13 cellular contexts compared by ENCODE assay signal in genomic region chr16:50272687-50273381, GRCh38. TPM values are rescaled to one million over a fixed set of nuclear protein-coding genes. Genes with fewer than 3 reads are reported as not detected.
DNase-seq lines count a peak whose midpoint lies in the region; ATAC-seq and TF ChIP-seq lines count a peak whose summit lies in the region.
"Had no signal": no experiment of that assay in that cellular context is flagged by ENCODE, and none has a peak within 500 bp of the region (broad histone marks: within the 10 kb centered on the region; RNA-seq: fewer than 3 reads in every experiment).

No MANE protein-coding gene starts in this region.

- H3K4me1 ChIP-seq in RWPE2 (ENCODE audit: insufficient read depth, poor library complexity, severe bottlenecking) (no peaks in the 10 kb centered on the region), HAP-1 (peaks cover 2% of the 10 kb centered on the region)
- H3K4me1 ChIP-seq: testis had no signal

- in situ Hi-C loops in HAP-1 (cut with MboI; ENCODE audit: low sequenced_read_pairs), result no loop called here

- peaks cover 91% of the 10 kb centered on the region for H3K4me1 Mint-ChIP-seq in activated naive CD4-positive, alpha-beta T cell treated with anti-CD3 and anti-CD28 coated beads for 36 hours (ENCODE audit: low read depth)
- H3K4me1 Mint-ChIP-seq in dendritic cell treated with granulocyte-macrophage colony-stimulating factor and Interleukin-4, amounts not matched to agents 40 ng/mL and 50 ng/mL, for 4 days (ENCODE audit: low read depth), result peaks cover 90% of the 10 kb centered on the region
- peaks cover 93% of the 10 kb centered on the region for H3K4me1 Mint-ChIP-seq in stimulated activated effector memory CD8-positive, alpha-beta T cell treated with anti-CD3 and anti-CD28 coated beads, Interleukin-12 subunit alpha, Interleukin-12 subunit beta, amount 100 ng/mL, for 72 hours

- H3K27me3 Mint-ChIP-seq in activated naive CD4-positive, alpha-beta T cell treated with anti-CD3 and anti-CD28 coated beads for 36 hours (ENCODE audit: low read depth), result no peaks in the 10 kb centered on the region
- no peaks in the 10 kb centered on the region for H3K27me3 Mint-ChIP-seq in dendritic cell treated with granulocyte-macrophage colony-stimulating factor and Interleukin-4, amounts not matched to agents 40 ng/mL and 50 ng/mL, for 4 days

- intact Hi-C loops in activated naive CD4-positive, alpha-beta T cell treated with anti-CD3 and anti-CD28 coated beads for 36 hours (cut with micrococcal nuclease), result no loop called here
- intact Hi-C loops in dendritic cell treated with granulocyte-macrophage colony-stimulating factor and Interleukin-4, amounts not matched to agents 40 ng/mL and 50 ng/mL, for 4 days (cut with micrococcal nuclease), result no loop called here

- H3K36me3 ChIP-seq in RWPE2 (ENCODE audit: low read depth) (no peaks in the 10 kb centered on the region), HAP-1 (replicated peaks) (no peaks in the 10 kb centered on the region)

- H3K27ac ChIP-seq in RWPE2 (ENCODE audit: poor library complexity, severe bottlenecking), result no peak overlapping the region
- H3K27ac ChIP-seq: testis had no signal

- H3K4me3 Mint-ChIP-seq in activated naive CD4-positive, alpha-beta T cell treated with anti-CD3 and anti-CD28 coated beads for 36 hours, result no peak overlapping the region
- peak overlapping the region; percentile 17 for H3K4me3 Mint-ChIP-seq in dendritic cell treated with granulocyte-macrophage colony-stimulating factor and Interleukin-4, amounts not matched to agents 40 ng/mL and 50 ng/mL, for 4 days
- peak overlapping the region; percentile 97 for H3K4me3 Mint-ChIP-seq in stimulated activated effector memory CD8-positive, alpha-beta T cell treated with anti-CD3 and anti-CD28 coated beads, Interleukin-12 subunit alpha, Interleukin-12 subunit beta, amount 100 ng/mL, for 72 hours
- H3K4me3 Mint-ChIP-seq: HFFc6 had no signal

- no peak for ATAC-seq in RWPE2 (ENCODE audit: low read depth)
- no peak for ATAC-seq in stimulated activated effector memory CD8-positive, alpha-beta T cell treated with anti-CD3 and anti-CD28 coated beads, Interleukin-12 subunit alpha, Interleukin-12 subunit beta, amount 100 ng/mL, for 72 hours

- H3K27me3 ChIP-seq in RWPE2 (ENCODE audit: insufficient read depth, poor library complexity, severe bottlenecking) (no peaks in the 10 kb centered on the region), HAP-1 (ENCODE audit: low read depth) (no peaks in the 10 kb centered on the region)
- H3K27me3 ChIP-seq: testis had no signal

- peaks cover 1% of the 10 kb centered on the region for H3K9me3 Mint-ChIP-seq in activated naive CD4-positive, alpha-beta T cell treated with anti-CD3 and anti-CD28 coated beads for 36 hours
- H3K9me3 Mint-ChIP-seq in dendritic cell treated with granulocyte-macrophage colony-stimulating factor and Interleukin-4, amounts not matched to agents 40 ng/mL and 50 ng/mL, for 4 days, result no peaks in the 10 kb centered on the region
- no peaks in the 10 kb centered on the region for H3K9me3 Mint-ChIP-seq in stimulated activated effector memory CD8-positive, alpha-beta T cell treated with anti-CD3 and anti-CD28 coated beads, Interleukin-12 subunit alpha, Interleukin-12 subunit beta, amount 100 ng/mL, for 72 hours
- H3K9me3 Mint-ChIP-seq: HFFc6 had no signal

- H3K4me3 ChIP-seq in RWPE2 (ENCODE audit: severe bottlenecking), result no peak overlapping the region
- H3K4me3 ChIP-seq in HAP-1, result no peak overlapping the region
- H3K4me3 ChIP-seq: smooth muscle cell, testis had no signal

- H3K9me3 ChIP-seq in RWPE2 (ENCODE audit: severe bottlenecking) (no peaks in the 10 kb centered on the region), HAP-1 (no peaks in the 10 kb centered on the region)
- H3K9me3 ChIP-seq: testis had no signal

- H3K27ac Mint-ChIP-seq in activated naive CD4-positive, alpha-beta T cell treated with anti-CD3 and anti-CD28 coated beads for 36 hours, result peak overlapping the region; percentile 99
- H3K27ac Mint-ChIP-seq in dendritic cell treated with granulocyte-macrophage colony-stimulating factor and Interleukin-4, amounts not matched to agents 40 ng/mL and 50 ng/mL, for 4 days, result peak overlapping the region; percentile 90
- peak overlapping the region; percentile 100 for H3K27ac Mint-ChIP-seq in stimulated activated effector memory CD8-positive, alpha-beta T cell treated with anti-CD3 and anti-CD28 coated beads, Interleukin-12 subunit alpha, Interleukin-12 subunit beta, amount 100 ng/mL, for 72 hours
- H3K27ac Mint-ChIP-seq: HFFc6 had no signal

- CTCF ChIA-PET in activated naive CD4-positive, alpha-beta T cell treated with anti-CD3 and anti-CD28 coated beads for 36 hours (lab: Charles Lee), result interaction anchor here (0.8 to 3.7 kb wide), 8 partner anchors 7 to 248 kb away, joined by 3 to 30 read pairs (median 5); partner anchors contain the start of genes ADCY7 and CNEP1R1

- DNase-seq in activated naive CD4-positive, alpha-beta T cell treated with anti-CD3 and anti-CD28 coated beads for 36 hours, result no peak
- DNase-seq in activated naive CD4-positive, alpha-beta T cell (lab: John Stamatoyannopoulos, UW), result no peak
- peak; percentile 35 for DNase-seq in RWPE2 (ENCODE audit: low spot score)
- DNase-seq in stimulated activated effector memory CD8-positive, alpha-beta T cell treated with anti-CD3 and anti-CD28 coated beads, Interleukin-12 subunit alpha, Interleukin-12 subunit beta, amount 100 ng/mL, for 72 hours (ENCODE audit: low spot score in 2 of 2), result no peak
- DNase-seq in HAP-1 (ENCODE audit: low spot score in 2 of 2), result no peak
- DNase-seq in DMS79 (lab: John Stamatoyannopoulos, UW), result no peak
- DNase-seq in COLO829 (ENCODE audit: low spot score), result no peak
- DNase-seq: HFFc6, NCI-H2029, SHP77 treated with DMSO at 0.1 percent for 48 hours, testis had no signal

- H3K36me3 Mint-ChIP-seq in activated naive CD4-positive, alpha-beta T cell treated with anti-CD3 and anti-CD28 coated beads for 36 hours (ENCODE audit: low read depth), result peaks cover 12% of the 10 kb centered on the region
- H3K36me3 Mint-ChIP-seq in dendritic cell treated with granulocyte-macrophage colony-stimulating factor and Interleukin-4, amounts not matched to agents 40 ng/mL and 50 ng/mL, for 4 days (ENCODE audit: low read depth), result peaks cover 84% of the 10 kb centered on the region
- peaks cover 36% of the 10 kb centered on the region for H3K36me3 Mint-ChIP-seq in stimulated activated effector memory CD8-positive, alpha-beta T cell treated with anti-CD3 and anti-CD28 coated beads, Interleukin-12 subunit alpha, Interleukin-12 subunit beta, amount 100 ng/mL, for 72 hours

- TF ChIP-seq CTCF in RWPE2 (IDR thresholded peaks at IDR 0.05; ENCODE audit: poor library complexity, severe bottlenecking), result no peak

RNA-seq across cellular contexts. Expression of gene ADCY7, which starts 6.5 kb away (rescaled TPM):
- total RNA-seq in activated naive CD4-positive, alpha-beta T cell treated with anti-CD3 and anti-CD28 coated beads for 36 hours, result 10 to 100 TPM; 73.4 to 89.6 TPM
